29 cellular contexts compared by ENCODE assay signal in genomic region chr4:165813606-165814005, GRCh38. TPM values are rescaled to one million over a fixed set of nuclear protein-coding genes. Genes with fewer than 3 reads are reported as not detected.
DNase-seq lines count a peak whose midpoint lies in the region; ATAC-seq, FAIRE-seq and TF ChIP-seq lines count a peak whose summit lies in the region.
"Had no signal": no experiment of that assay in that cellular context is flagged by ENCODE, and none has a peak within 500 bp of the region (broad histone marks: within the 10 kb centered on the region; RNA-seq: fewer than 3 reads in every experiment).

No MANE protein-coding gene starts in this region.

- no peaks in the 10 kb centered on the region for H3K4me1 Mint-ChIP-seq in astrocyte (ENCODE audit: low read depth, unreplicated experiment)
- H3K4me1 Mint-ChIP-seq: CD14-positive monocyte; CD8-positive, alpha-beta memory T cell had no signal

- H3K9ac ChIP-seq in astrocyte (ENCODE audit: low read length) = no peak overlapping the region

- intact Hi-C loops in cardiac septum (cut with DNase I) = no loop called here

- H3K27ac ChIP-seq in astrocyte (ENCODE audit: low read depth, low read length) = no peak overlapping the region
- H3K27ac ChIP-seq: Peyer's patch had no signal

- H3K79me2 ChIP-seq in astrocyte (ENCODE audit: insufficient read depth, low read length) = no peaks in the 10 kb centered on the region

- ATAC-seq in HG03354 (IDR thresholded peaks at IDR 0.05; ENCODE audit: poor library complexity, severe bottlenecking, unreplicated experiment) = no peak
- ATAC-seq: GM12878, K562 had no signal

- H3K27me3 ChIP-seq in astrocyte (ENCODE audit: insufficient read depth, low read length) = no peaks in the 10 kb centered on the region
- H3K27me3 ChIP-seq: BE2C, Peyer's patch had no signal

- no peak overlapping the region for H3K27ac Mint-ChIP-seq in astrocyte (ENCODE audit: unreplicated experiment)
- H3K27ac Mint-ChIP-seq: CD14-positive monocyte; CD8-positive, alpha-beta memory T cell; HFFc6 had no signal

- H3K9me3 Mint-ChIP-seq in astrocyte (ENCODE audit: unreplicated experiment) = no peaks in the 10 kb centered on the region
- H3K9me3 Mint-ChIP-seq: HFFc6 had no signal

- no peaks in the 10 kb centered on the region for H3K36me3 ChIP-seq in astrocyte (ENCODE audit: insufficient read depth, low read length)
- H3K36me3 ChIP-seq: BE2C, HAP-1, Peyer's patch had no signal

- DNase-seq in M059J (ENCODE audit: low read depth) = peak; percentile 24
- DNase-seq in astrocyte (ENCODE audit: low read depth) = peak; percentile 16
- DNase-seq in fibroblast of mammary gland (ENCODE audit: low read depth) = peak; percentile 15
- DNase-seq in renal cortical epithelial cell (ENCODE audit: low read depth) = peak; percentile 36
- no peak for DNase-seq in cerebellum (ENCODE audit: low spot score)
- no peak for DNase-seq in cardiac septum (ENCODE audit: low spot score)
- no peak for DNase-seq in glomerular visceral epithelial cell (ENCODE audit: extremely low spot score)
- DNase-seq: 8988T; ACHN; BE2C; CD8-positive, alpha-beta memory T cell; DMS 273 treated with DMSO at 0.1 percent for 48 hours; DMS79; GDM1; GOT3; HFFc6; Kasumi-1; MV-4-11; NCI-H1436 treated with DMSO at 0.1 percent for 48 hours; NCI-H187 treated with DMSO at 0.1 percent for 48 hours; NCI-H526 treated with DMSO at 0.1 percent for 48 hours; Peyer's patch; SHP77 treated with DMSO at 0.1 percent for 48 hours had no signal

- no peak overlapping the region for H3K4me3 Mint-ChIP-seq in astrocyte (ENCODE audit: unreplicated experiment)
- H3K4me3 Mint-ChIP-seq: CD14-positive monocyte; CD8-positive, alpha-beta memory T cell; HFFc6 had no signal

- no peak for TF ChIP-seq CTCF in astrocyte (IDR thresholded peaks at IDR 0.05; ENCODE audit: insufficient read depth, low read depth, low read length)
- TF ChIP-seq CTCF in fibroblast of mammary gland (conservative IDR thresholded peaks at IDR 0.05; ENCODE audit: control insufficient read depth, insufficient read depth, low read depth, low read length) = no peak

- H3K4me2 ChIP-seq in astrocyte (ENCODE audit: low read length) = no peak overlapping the region

- H3K4me1 ChIP-seq in astrocyte (ENCODE audit: insufficient read depth, low read length) = no peaks in the 10 kb centered on the region
- H3K4me1 ChIP-seq: BE2C, HAP-1, Peyer's patch had no signal

- H4K20me1 ChIP-seq in astrocyte (ENCODE audit: insufficient read depth, low read length) = no peaks in the 10 kb centered on the region

- H3K27me3 Mint-ChIP-seq in astrocyte (ENCODE audit: low read depth, unreplicated experiment) = no peaks in the 10 kb centered on the region
- H3K27me3 Mint-ChIP-seq: CD8-positive, alpha-beta memory T cell had no signal

- no peak for FAIRE-seq in astrocyte (lab: Jason Lieb, UNC)
- FAIRE-seq: GM12878, HTR-8/SVneo, K562 had no signal

- H3K36me3 Mint-ChIP-seq in astrocyte (ENCODE audit: low read depth, unreplicated experiment) = no peaks in the 10 kb centered on the region
- H3K36me3 Mint-ChIP-seq: CD14-positive monocyte; CD8-positive, alpha-beta memory T cell had no signal

- H3K9me3 ChIP-seq in astrocyte (ENCODE audit: insufficient read depth, low read depth, low read length) = no peaks in the 10 kb centered on the region
- H3K9me3 ChIP-seq: BE2C, HAP-1, Peyer's patch had no signal

- H3K4me3 ChIP-seq in astrocyte (ENCODE audit: insufficient read depth, low read depth, low read length) = no peak overlapping the region
- no peak overlapping the region for H3K4me3 ChIP-seq in fibroblast of mammary gland (ENCODE audit: control insufficient read depth, low read depth, low read length)
- H3K4me3 ChIP-seq: GM12878, HAP-1, K562, Peyer's patch had no signal

- H2AFZ ChIP-seq in astrocyte (ENCODE audit: low read depth, low read length) = no peak overlapping the region

RNA-seq across cellular contexts. Expression of gene TLL1, which starts 59.4 kb away (rescaled TPM):
- total RNA-seq in M059J (2014; rRNA removed; shearing (Covaris generic)) = 4.2 and 6.8 TPM in 2 replicates
- total RNA-seq in astrocyte (1.9 and 2.7 TPM in 2 replicates), renal cortical epithelial cell (22.2 and 23.7 TPM in 2 replicates), cerebellum (40.4 TPM), cardiac septum (0.67 TPM)
- total RNA-seq: CD8-positive, alpha-beta memory T cell; K562 had no signal

Comparison
In these comparisons a context has a peak if more than half of its experiments do, and no peak if none do; other contexts are left out.
1. DNase-seq: peak in M059J (single experiment), astrocyte (single experiment), fibroblast of mammary gland (single experiment) and renal cortical epithelial cell (single experiment); none in cerebellum (single experiment), cardiac septum (single experiment) and glomerular visceral epithelial cell (single experiment).